ENCODE assay signal across 16 cellular contexts in the genomic region with DNA sequence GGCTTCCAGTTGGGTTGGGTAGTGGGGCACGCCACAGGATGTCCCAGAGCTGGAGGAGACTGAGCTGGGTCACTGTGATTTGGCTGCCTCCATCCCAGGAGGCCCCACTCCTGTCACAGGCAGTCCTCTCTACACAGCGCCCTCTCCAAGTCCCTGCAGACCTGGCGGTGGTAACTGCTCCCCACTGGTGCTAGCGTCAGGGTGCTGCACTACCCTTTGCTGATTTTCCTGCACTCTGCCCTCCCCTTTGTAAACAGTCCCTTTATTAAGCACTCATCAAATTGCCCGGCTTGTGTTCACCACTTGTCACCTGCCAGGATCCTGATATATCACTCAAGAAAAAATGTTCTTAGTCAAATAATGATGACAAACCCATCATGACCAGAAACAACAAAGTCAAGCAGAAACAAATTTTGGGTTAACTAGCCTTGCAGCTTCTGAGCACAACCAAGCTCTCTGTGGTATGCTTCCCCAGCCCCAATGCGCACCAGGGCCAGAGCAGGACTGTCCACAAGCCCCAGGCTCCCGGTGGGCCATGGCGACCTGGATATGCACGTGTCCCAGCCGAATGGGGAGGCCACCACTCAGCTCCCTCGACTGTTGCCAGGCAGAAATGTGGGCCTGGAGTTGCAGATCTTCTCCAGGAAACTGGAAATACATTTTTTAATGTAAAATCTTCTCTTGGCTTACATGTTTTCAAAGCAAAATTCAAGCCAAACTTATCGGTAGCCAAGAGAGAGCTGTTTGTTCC. TPM values are rescaled to one million over a fixed set of nuclear protein-coding genes. Genes with fewer than 3 reads are reported as not detected.
"Had no signal": no experiment of that assay in that cellular context is flagged by ENCODE, and none has a peak within 500 bp of the region (broad histone marks: within the 10 kb centered on the region; RNA-seq: fewer than 3 reads in every experiment).

No MANE protein-coding gene starts in this region.

- H3K4me3 ChIP-seq: gastrocnemius medialis, heart right ventricle, mucosa of descending colon, sigmoid colon, skin epidermis had no signal

- H3K4me1 ChIP-seq: gastrocnemius medialis, heart right ventricle, sigmoid colon had no signal

- H3K27me3 ChIP-seq: gastrocnemius medialis had no signal

- ATAC-seq: gastrocnemius medialis; heart right ventricle; left lobe of liver; mucosa of descending colon; naive thymus-derived CD8-positive, alpha-beta T cell had no signal

- H3K9me3 ChIP-seq: gastrocnemius medialis, heart right ventricle, mucosa of descending colon, neutrophil, sigmoid colon had no signal

- H3K36me3 ChIP-seq: gastrocnemius medialis, heart right ventricle, neutrophil, sigmoid colon had no signal

- H3K27ac ChIP-seq: gastrocnemius medialis, heart right ventricle, neutrophil, sigmoid colon, skin epidermis had no signal

- DNase-seq: effector memory CD4-positive, alpha-beta T cell; gastrocnemius medialis; heart right ventricle; hypothalamus; islet precursor cell; mucosa of descending colon; naive thymus-derived CD8-positive, alpha-beta T cell; sigmoid colon; stimulated activated CD4-positive, alpha-beta T cell treated with anti-CD3 and anti-CD28 coated beads, Interleukin-12 subunit alpha, Interleukin-12 subunit beta, amount 100 ng/mL, for 4 hours; stimulated activated naive CD4-positive, alpha-beta T cell treated with Interleukin-2 at 50 U/mL for 16 hours; trophoblast cell had no signal

RNA-seq across cellular contexts. Expression of gene MEGF11, which starts 24.6 kb away (rescaled TPM):
- total RNA-seq: esophagus mucosa; gastrocnemius medialis; heart right ventricle; left lobe of liver; naive thymus-derived CD8-positive, alpha-beta T cell; osteoblast; sigmoid colon had no signal
